Comparison of ENCODE assay signal across 33 cellular contexts in the genomic region with DNA sequence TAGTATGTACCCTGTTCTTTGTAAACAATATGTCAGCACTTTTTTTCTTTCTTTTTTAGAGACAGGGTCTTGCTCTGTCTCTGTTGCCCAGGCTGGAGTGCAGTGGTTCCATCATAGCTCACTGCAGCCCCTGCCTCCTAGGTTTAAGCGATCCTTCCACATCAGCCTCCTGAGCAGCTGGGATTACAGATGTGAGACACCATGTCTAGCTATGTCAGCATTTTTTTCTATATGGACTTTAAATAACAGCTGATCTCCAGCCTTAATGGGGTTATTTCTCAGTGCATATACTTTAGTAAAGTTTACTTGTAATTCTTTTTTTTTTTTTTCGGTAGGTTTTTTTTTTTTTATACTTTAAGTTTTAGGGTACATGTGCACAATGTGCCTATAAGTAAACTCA. TPM values are rescaled to one million over a fixed set of nuclear protein-coding genes. Genes with fewer than 3 reads are reported as not detected.
"Had no signal": no experiment of that assay in that cellular context is flagged by ENCODE, and none has a peak within 500 bp of the region (broad histone marks: within the 10 kb centered on the region; RNA-seq: fewer than 3 reads in every experiment).

No MANE protein-coding gene starts in this region.

- H3K79me2 ChIP-seq: hepatocyte had no signal

- H3K9me3 Mint-ChIP-seq: dendritic cell treated with granulocyte-macrophage colony-stimulating factor and Interleukin-4, amounts not matched to agents 40 ng/mL and 50 ng/mL, for 4 days; effector memory CD8-positive, alpha-beta T cell; endodermal cell; immature natural killer cell; memory B cell had no signal

- H3K27ac Mint-ChIP-seq: dendritic cell treated with granulocyte-macrophage colony-stimulating factor and Interleukin-4, amounts not matched to agents 40 ng/mL and 50 ng/mL, for 4 days; effector memory CD8-positive, alpha-beta T cell; endodermal cell; immature natural killer cell; memory B cell; naive thymus-derived CD4-positive, alpha-beta T cell had no signal

- ATAC-seq: effector memory CD8-positive, alpha-beta T cell; esophagus mucosa; gastrocnemius medialis; heart left ventricle; left cardiac atrium; left lung; left ventricle myocardium superior; lower lobe of right lung; naive thymus-derived CD4-positive, alpha-beta T cell had no signal

- FAIRE-seq: endometrium had no signal

- H3K27me3 ChIP-seq: colonic mucosa, esophagus squamous epithelium, gastrocnemius medialis, heart left ventricle, hepatocyte, left lung had no signal

- H3K4me1 Mint-ChIP-seq: immature natural killer cell; memory B cell; naive thymus-derived CD4-positive, alpha-beta T cell had no signal

- H2AFZ ChIP-seq: hepatocyte had no signal

- H3K27me3 Mint-ChIP-seq: dendritic cell treated with granulocyte-macrophage colony-stimulating factor and Interleukin-4, amounts not matched to agents 40 ng/mL and 50 ng/mL, for 4 days; memory B cell; naive thymus-derived CD4-positive, alpha-beta T cell had no signal

- H3K9me3 ChIP-seq: colonic mucosa, esophagus squamous epithelium, gastrocnemius medialis, heart left ventricle, left lung, lower lobe of right lung had no signal

- H3K36me3 ChIP-seq: colonic mucosa, gastrocnemius medialis had no signal

- H3K4me3 Mint-ChIP-seq: dendritic cell treated with granulocyte-macrophage colony-stimulating factor and Interleukin-4, amounts not matched to agents 40 ng/mL and 50 ng/mL, for 4 days; effector memory CD8-positive, alpha-beta T cell; endodermal cell; immature natural killer cell; memory B cell; naive thymus-derived CD4-positive, alpha-beta T cell had no signal

- DNase-seq: colonic mucosa; cortex of kidney; effector CD8-positive, alpha-beta T cell; effector memory CD8-positive, alpha-beta T cell; endodermal cell; erythroblast; esophagus squamous epithelium; foreskin fibroblast; foreskin melanocyte; gastrocnemius medialis; heart left ventricle; hypothalamus; immature natural killer cell; islet precursor cell; left cardiac atrium; left lung; left ventricle myocardium superior; lower lobe of right lung; mesendoderm; midbrain; naive thymus-derived CD4-positive, alpha-beta T cell had no signal

- H3K4me1 ChIP-seq: colonic mucosa, esophagus squamous epithelium, gastrocnemius medialis, heart left ventricle, left lung, lower lobe of right lung had no signal

- H3K27ac ChIP-seq: colonic mucosa, epithelial cell of prostate, esophagus squamous epithelium, gastrocnemius medialis, heart left ventricle, hepatocyte, left lung, lower lobe of right lung had no signal

- H3K4me2 ChIP-seq: hepatocyte had no signal

- H3K4me3 ChIP-seq: colonic mucosa, esophagus squamous epithelium, gastrocnemius medialis, heart left ventricle, hepatocyte, left lung, lower lobe of right lung had no signal

RNA-seq across cellular contexts. Expression of a gene that starts 26.6 kb away (rescaled TPM):
- total RNA-seq: dermis microvascular lymphatic vessel endothelial cell; endodermal cell; esophagus mucosa; esophagus squamous epithelium; gastrocnemius medialis; glomerular endothelial cell; heart left ventricle; kidney epithelial cell; left cardiac atrium; left lung; left ventricle myocardium superior; lower leg skin; lower lobe of right lung; lung microvascular endothelial cell; mononuclear cell; naive thymus-derived CD4-positive, alpha-beta T cell had no signal
- polyA plus RNA-seq: heart left ventricle; immature natural killer cell; naive thymus-derived CD4-positive, alpha-beta T cell had no signal

RNA-seq across cellular contexts. Expression of a gene that starts 26.8 kb away (rescaled TPM):
- total RNA-seq: dermis microvascular lymphatic vessel endothelial cell; endodermal cell; esophagus mucosa; esophagus squamous epithelium; glomerular endothelial cell; kidney epithelial cell; left cardiac atrium; left lung; left ventricle myocardium superior; lower leg skin; lower lobe of right lung; lung microvascular endothelial cell; mononuclear cell; naive thymus-derived CD4-positive, alpha-beta T cell had no signal
- polyA plus RNA-seq: heart left ventricle, immature natural killer cell had no signal
